ENCODE assay signal across 8 cellular contexts in genomic region chr17:28812136-28812979, GRCh38. TPM values are rescaled to one million over a fixed set of nuclear protein-coding genes. Genes with fewer than 3 reads are reported as not detected.
DNase-seq lines count a peak whose midpoint lies in the region; ATAC-seq and TF ChIP-seq lines count a peak whose summit lies in the region.

No MANE protein-coding gene starts in this region.

- POLR2A ChIA-PET in AG04449 (lab: Yijun Ruan, JAX): interaction anchor here (0.5 kb wide), 1 partner anchor 93 kb away, joined by 3 read pairs; the partner anchor contains the start of gene RPL23A
- POLR2A ChIA-PET in WTC11 (lab: Charles Lee): interaction anchor here (0.8 to 1.0 kb wide), 2 partner anchors 30 to 65 kb away, joined by 3 read pairs; partner anchors contain the start of gene FAM222B

- DNase-seq in AG04449 (ENCODE audit: low read depth, low spot score) (peak; percentile 70), NCI-H2196 treated with DMSO at 0.1 percent for 48 hours (lab: John Stamatoyannopoulos, UW; ENCODE audit: unreplicated experiment) (peak; percentile 76), WTC11 (ENCODE audit: low spot score) (peak; percentile 99), caudate nucleus (lab: John Stamatoyannopoulos, UW) (peak; percentile 74 to 99 (median 97)), inferior parietal cortex (ENCODE audit: extremely low spot score) (peak; percentile 96), spleen (peak; percentile 99)

- 0 to 1% (median 0%) methylated on average over 25 to 49 of the region's 49 CpGs for WGBS in spleen, 5 donors

- CTCF ChIA-PET in AG04449 (lab: Yijun Ruan, JAX) (interaction anchor here (1.0 to 2.7 kb wide), 4 partner anchors 49 to 141 kb away, joined by 3 to 13 read pairs (median 4); no protein-coding TSS in a partner anchor), WTC11 (lab: Charles Lee) (interaction anchor here (0.7 to 4.5 kb wide), 4 partner anchors 31 to 85 kb away, joined by 5 to 32 read pairs (median 14); partner anchors contain the start of gene TLCD1)

- H3K27me3 ChIP-seq in spleen (replicated peaks in 1 of 7): no peaks in the 10 kb centered on the region

- peaks cover 0 to under 1% (median 0%) of the 10 kb centered on the region in 6 donors for H3K36me3 ChIP-seq in spleen

- H3K36me3 Mint-ChIP-seq in WTC11: peaks cover 1% of the 10 kb centered on the region; the same call in 1 of the 2 replicates

- no peak for TF ChIP-seq POLR2A in spleen (IDR thresholded peaks at IDR 0.05)

- peak overlapping the region; percentile 88 for H3K4me3 Mint-ChIP-seq in WTC11

- ATAC-seq in GM18907 (IDR thresholded peaks at IDR 0.05; ENCODE audit: unreplicated experiment): peak; percentile 95
- peak; percentile 89 for ATAC-seq in HG03139 (IDR thresholded peaks at IDR 0.05; ENCODE audit: unreplicated experiment)
- ATAC-seq in WTC11: peak; percentile 97

- no peaks in the 10 kb centered on the region for H3K9me3 Mint-ChIP-seq in WTC11

- H3K27ac ChIP-seq in caudate nucleus (ENCODE audit: low read depth, low read length) (peak overlapping the region; percentile 89), spleen (peak overlapping the region; percentile 70 to 93 (median 87))

- peak overlapping the region; percentile 92 for H3K27ac Mint-ChIP-seq in WTC11

- no peak for TF ChIP-seq CTCF in AG04449 (IDR thresholded peaks at IDR 0.05; ENCODE audit: insufficient read depth, low read length, missing control alignments)
- TF ChIP-seq CTCF in WTC11 (IDR thresholded peaks at IDR 0.05): no peak
- peak in 1 of 11 experiments; percentile 14 for TF ChIP-seq CTCF in spleen (IDR thresholded peaks at IDR 0.05 in 8 of 11, conservative IDR thresholded peaks at IDR 0.05 in 3 of 11)

- intact Hi-C loops in spleen (cut with DNase I; ENCODE audit: low total_unique reads): loop anchor here (10.0 kb wide), 1 partner anchor 48 kb away; no protein-coding TSS in a partner anchor

- peak overlapping the region; percentile 90 for H3K4me3 ChIP-seq in AG04449 (ENCODE audit: low read depth, low read length)
- H3K4me3 ChIP-seq in spleen: peak overlapping the region; percentile 74 to 99 (median 86)

- no peaks in the 10 kb centered on the region for H3K9me3 ChIP-seq in spleen

- H3K27me3 Mint-ChIP-seq in WTC11 (ENCODE audit: low read depth): no peaks in the 10 kb centered on the region

- peaks cover 50% of the 10 kb centered on the region for H3K4me1 Mint-ChIP-seq in WTC11

- peaks cover 10 to 54% (median 37%) of the 10 kb centered on the region in 6 donors for H3K4me1 ChIP-seq in spleen

TF ChIP-seq in WTC11, 78 proteins besides CTCF, POLR2A, EP300 and RAD21 (continues in another document):
- TF ChIP-seq IRF2 (CRISPR knock-in tag; IDR thresholded peaks at IDR 0.05; ENCODE audit: borderline replicate concordance, low read depth) (no peak), ZNF425 (CRISPR knock-in tag; conservative IDR thresholded peaks at IDR 0.05) (no peak), SP1 (CRISPR knock-in tag; conservative IDR thresholded peaks at IDR 0.05) (peak; percentile 75), ZNF281 (CRISPR knock-in tag; IDR thresholded peaks at IDR 0.05) (peak; percentile 78; the same call in 1 of the 2 replicates), USF1 (CRISPR knock-in tag; IDR thresholded peaks at IDR 0.05) (no peak), NFYB (CRISPR knock-in tag; conservative IDR thresholded peaks at IDR 0.05; ENCODE audit: low read depth) (peak; percentile 95), ARID4B (CRISPR knock-in tag; IDR thresholded peaks at IDR 0.05; ENCODE audit: borderline replicate concordance) (no peak; the same call in 1 of the 2 replicates), ATF2 (CRISPR knock-in tag; IDR thresholded peaks at IDR 0.05; ENCODE audit: borderline replicate concordance, low read depth) (no peak), CREM (CRISPR knock-in tag; IDR thresholded peaks at IDR 0.05) (0 out of 2 replicates have a peak, but pooled peaks have one; percentile 57)

RNA-seq across cellular contexts. Expression of gene FAM222B, which starts 30.2 kb away (rescaled TPM):
- total RNA-seq in WTC11 (2021) (86.6 to 94.6 TPM (median 91.5 TPM) in 3 replicates), spleen (10 to 100 TPM; 11.6 to 23.6 (median 17.5) TPM)
- polyA plus RNA-seq in spleen: 1 to 10 TPM; 2.9 to 5.3 (median 3.0) TPM

RNA-seq across cellular contexts. Expression of gene ERAL1, which starts 42.5 kb away (rescaled TPM):
- total RNA-seq in WTC11 (2021): 70.1 to 77.0 TPM (median 72.0 TPM) in 3 replicates
- 10 to 100 TPM; 28.4 to 51.9 (median 38.8) TPM for total RNA-seq in spleen
- 10 to 100 TPM; 31.2 to 39.7 (median 38.6) TPM for polyA plus RNA-seq in spleen

Comparison
In these comparisons a context has a peak if more than half of its experiments do, and no peak if none do; other contexts are left out.
1. Peak in every context shown above with its lines: DNase-seq, ATAC-seq, H3K4me3 ChIP-seq and H3K27ac ChIP-seq.